Comparison of ENCODE assay signal across 16 cellular contexts in the genomic region with DNA sequence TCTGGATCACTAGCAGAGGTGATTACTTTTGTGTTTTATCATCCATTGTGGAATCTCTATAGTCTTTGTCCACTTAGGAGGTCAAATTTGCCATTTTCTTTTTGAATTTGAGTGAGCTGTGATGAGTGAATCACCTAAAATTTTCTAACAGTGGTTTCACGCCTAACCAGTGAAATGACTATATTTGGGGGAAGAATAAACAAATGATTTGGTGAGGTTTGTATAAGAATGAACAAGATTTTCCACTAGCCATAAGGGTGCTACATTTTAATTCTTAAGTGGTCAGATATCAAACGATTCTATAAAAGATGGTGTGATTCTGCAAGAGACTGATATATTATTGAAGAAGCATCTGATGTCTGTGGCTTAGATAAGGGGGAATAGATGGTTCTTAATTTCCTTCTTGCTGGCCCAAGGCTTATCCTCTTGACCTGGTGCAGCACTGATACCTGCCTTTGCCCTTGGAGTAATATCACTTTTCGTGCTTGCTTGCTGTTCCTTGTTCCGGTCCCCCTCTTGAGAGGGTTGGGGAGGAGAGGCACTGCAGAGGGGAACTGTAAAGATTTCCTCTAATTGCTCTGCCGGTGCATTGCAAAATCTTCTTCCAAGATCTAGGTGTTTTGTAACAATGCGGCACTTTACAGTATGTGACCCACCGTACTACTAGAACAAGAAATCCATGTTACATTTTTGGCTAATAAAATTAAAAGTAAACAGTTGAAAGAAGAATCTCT.
DNase-seq lines count a peak whose midpoint lies in the region; ATAC-seq and TF ChIP-seq lines count a peak whose summit lies in the region.
"Had no signal": no experiment of that assay in that cellular context is flagged by ENCODE, and none has a peak within 500 bp of the region (broad histone marks: within the 10 kb centered on the region; RNA-seq: fewer than 3 reads in every experiment).

No MANE protein-coding gene starts in this region.

- POLR2A ChIA-PET in RWPE1 (lab: Yijun Ruan, JAX; ENCODE audit: low non-redundant PET): no interaction called here

- no peaks in the 10 kb centered on the region for H4K20me1 ChIP-seq in SU-DHL-6 (ENCODE audit: low read depth, low read length)

- peak; percentile 44 for DNase-seq in GM10266 (ENCODE audit: extremely low spot score)
- no peak for DNase-seq in stimulated activated CD4-positive, alpha-beta T cell treated with anti-CD3 and anti-CD28 coated beads, Interleukin-12 subunit alpha, Interleukin-12 subunit beta, amount 100 ng/mL, for 4 hours
- DNase-seq in RWPE1 (ENCODE audit: low spot score): no peak
- DNase-seq in NCI-H748 treated with DMSO at 0.1 percent for 48 hours (lab: John Stamatoyannopoulos, UW): no peak
- DNase-seq: cerebellar nuclear complex, kidney, NCI-H1436 treated with DMSO at 0.1 percent for 48 hours, NCI-H526, SHP77 treated with DMSO at 0.1 percent for 48 hours, WERI-Rb-1 had no signal

- H3K27ac ChIP-seq in SU-DHL-6 (ENCODE audit: low read depth, low read length): peak overlapping the region; percentile 99
- H3K27ac ChIP-seq in RWPE1: no peak overlapping the region
- H3K27ac ChIP-seq: vagina, WERI-Rb-1 had no signal

- peak overlapping the region; percentile 92 for H3K4me2 ChIP-seq in SU-DHL-6 (ENCODE audit: low read depth, low read length, poor library complexity, severe bottlenecking)
- H3K4me2 ChIP-seq: GM23338 had no signal

- H3K9me3 ChIP-seq in SU-DHL-6 (ENCODE audit: insufficient read depth, low read length): peaks cover 6% of the 10 kb centered on the region; the same call in 1 of the 2 replicates
- H3K9me3 ChIP-seq: vagina had no signal

- H3K9me2 ChIP-seq in SU-DHL-6 (replicated peaks; ENCODE audit: insufficient read depth, low read length): no peaks in the 10 kb centered on the region

- H3K36me3 ChIP-seq in SU-DHL-6 (ENCODE audit: low read length): peaks cover 16% of the 10 kb centered on the region
- H3K36me3 ChIP-seq: vagina, WERI-Rb-1 had no signal

- H3K9ac ChIP-seq in SU-DHL-6 (ENCODE audit: low read length): peak overlapping the region; percentile 67

- no peak overlapping the region for H2AFZ ChIP-seq in SU-DHL-6 (ENCODE audit: low read depth, low read length, severe bottlenecking)
- H2AFZ ChIP-seq: GM23338 had no signal

- peak overlapping the region; percentile 29 for H3K4me3 ChIP-seq in SU-DHL-6 (ENCODE audit: insufficient read depth, low read length, poor library complexity, severe bottlenecking)
- H3K4me3 ChIP-seq: GM23338, vagina had no signal

- H3F3A ChIP-seq in SU-DHL-6 (ENCODE audit: insufficient read depth): peaks cover 87% of the 10 kb centered on the region

- TF ChIP-seq CTCF in GM10266 (IDR thresholded peaks at IDR 0.05; ENCODE audit: control insufficient read depth, insufficient read depth, low read depth, missing control alignments): no peak
- no peak for TF ChIP-seq CTCF in SU-DHL-6 (IDR thresholded peaks at IDR 0.05; ENCODE audit: insufficient read depth, low read length, poor library complexity, severe bottlenecking)
- no peak for TF ChIP-seq CTCF in RWPE1 (conservative IDR thresholded peaks at IDR 0.05; ENCODE audit: low read depth)

- H3K79me2 ChIP-seq in SU-DHL-6 (ENCODE audit: insufficient read depth, low read length): no peaks in the 10 kb centered on the region

- H3K27me3 ChIP-seq in SU-DHL-6 (ENCODE audit: low read length): no peaks in the 10 kb centered on the region
- H3K27me3 ChIP-seq: vagina had no signal

- CTCF ChIA-PET in RWPE1 (lab: Yijun Ruan, JAX): interaction anchor here (0.6 to 0.8 kb wide), 3 partner anchors 10 to 428 kb away, joined by 3 read pairs; no protein-coding TSS in a partner anchor

- ATAC-seq in GM21360 (IDR thresholded peaks at IDR 0.05; ENCODE audit: unreplicated experiment): peak; percentile 38
- ATAC-seq in HG03520 (IDR thresholded peaks at IDR 0.05; ENCODE audit: unreplicated experiment): peak; percentile 37
- no peak for ATAC-seq in GM18870 (IDR thresholded peaks at IDR 0.05; ENCODE audit: unreplicated experiment)
- ATAC-seq: GM23338 had no signal
